ENCODE assay signal across 29 cellular contexts in the genomic region with DNA sequence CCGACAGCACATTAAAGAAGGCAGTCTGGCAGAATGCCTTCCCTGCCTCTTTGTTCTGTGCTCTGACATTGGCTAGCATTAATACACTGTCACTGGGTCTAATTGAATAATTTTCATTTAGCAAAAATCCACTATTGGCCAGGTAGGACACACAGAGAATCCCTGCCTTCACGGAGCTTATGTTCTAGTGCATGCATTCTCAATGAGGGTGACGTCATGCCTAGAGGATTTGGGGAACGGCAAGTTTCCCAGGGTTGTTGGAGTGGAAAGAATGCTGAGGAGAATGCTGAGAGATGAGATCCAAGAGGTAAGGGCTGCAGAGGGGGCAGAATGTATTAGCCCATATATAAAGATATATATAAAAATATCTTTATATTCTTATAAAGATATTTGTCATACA.
DNase-seq lines count a peak whose midpoint lies in the region; ATAC-seq, FAIRE-seq and TF ChIP-seq lines count a peak whose summit lies in the region.
"Had no signal": no experiment of that assay in that cellular context is flagged by ENCODE, and none has a peak within 500 bp of the region (broad histone marks: within the 10 kb centered on the region; RNA-seq: fewer than 3 reads in every experiment).

No MANE protein-coding gene starts in this region.

- peaks cover 3% of the 10 kb centered on the region for H3K27me3 Mint-ChIP-seq in GM23338 (ENCODE audit: insufficient read depth, low read depth, poor library complexity)
- H3K27me3 Mint-ChIP-seq: CD4-positive, CD25-positive, alpha-beta regulatory T cell; CD8-positive, alpha-beta memory T cell had no signal

- BruUV-seq in K562 (replicated peaks; lab: Mats Ljungman, UMichigan): no TSS peak
- BruUV-seq in OCI-LY7 (replicated peaks; lab: Mats Ljungman, UMichigan): no TSS peak

- TF ChIP-seq POLR2A in K562 (conservative IDR thresholded peaks at IDR 0.05): no peak

- H3K36me3 ChIP-seq in GM23338 (ENCODE audit: insufficient read depth) (no peaks in the 10 kb centered on the region), K562 (ENCODE audit: control insufficient read depth, insufficient read depth, low read length) (no peaks in the 10 kb centered on the region), mesendoderm (ENCODE audit: control insufficient read depth, insufficient read depth, low read length) (no peaks in the 10 kb centered on the region), aorta (ENCODE audit: control insufficient read depth in 1 of 2, insufficient read depth in 2 of 2, low read length in 1 of 2) (no peaks in the 10 kb centered on the region), right atrium auricular region (no peaks in the 10 kb centered on the region), OCI-LY7 (ENCODE audit: insufficient read depth, low read length) (no peaks in the 10 kb centered on the region)
- H3K36me3 ChIP-seq: BE2C, BLaER1 had no signal

- CTCF ChIA-PET in K562 (lab: Yijun Ruan, JAX; ENCODE audit: low intra/inter-chr PET ratio) (no interaction called here), OCI-LY7 (lab: Charles Lee; ENCODE audit: unreplicated experiment) (no interaction called here)

- H3F3A ChIP-seq in GM23338 (replicated peaks; ENCODE audit: low read depth): no peaks in the 10 kb centered on the region

- H4K20me1 ChIP-seq in GM23338 (replicated peaks; ENCODE audit: insufficient read depth): no peaks in the 10 kb centered on the region; the same call in 1 of the 2 replicates
- no peaks in the 10 kb centered on the region for H4K20me1 ChIP-seq in K562 (replicated peaks; ENCODE audit: control insufficient read depth, insufficient read depth, low read length)
- H4K20me1 ChIP-seq in OCI-LY7 (ENCODE audit: insufficient read depth, low read length): no peaks in the 10 kb centered on the region
- H4K20me1 ChIP-seq: BLaER1 had no signal

- in situ Hi-C loops in K562 (cut with MboI): no loop called here

- no peaks in the 10 kb centered on the region for H3K36me3 Mint-ChIP-seq in GM23338 (ENCODE audit: low read depth)
- H3K36me3 Mint-ChIP-seq: CD14-positive monocyte; CD4-positive, alpha-beta memory T cell; CD4-positive, CD25-positive, alpha-beta regulatory T cell; CD8-positive, alpha-beta memory T cell had no signal

- H3K4me3 ChIP-seq in GM23338 (no peak overlapping the region), K562 (no peak overlapping the region), mesendoderm (ENCODE audit: low read length) (no peak overlapping the region), aorta (ENCODE audit: low read length in 2 of 2) (no peak overlapping the region), right atrium auricular region (no peak overlapping the region), OCI-LY7 (ENCODE audit: low read depth, low read length, poor library complexity, severe bottlenecking) (no peak overlapping the region)
- H3K4me3 ChIP-seq: BLaER1, GM12878 had no signal

- H3K4me1 ChIP-seq in GM23338 (ENCODE audit: insufficient read depth): no peaks in the 10 kb centered on the region
- H3K4me1 ChIP-seq in K562 (replicated peaks in 1 of 2; ENCODE audit: control insufficient read depth in 2 of 2, insufficient read depth in 2 of 2, low read length in 2 of 2): no peaks in the 10 kb centered on the region
- no peaks in the 10 kb centered on the region for H3K4me1 ChIP-seq in mesendoderm (ENCODE audit: control insufficient read depth, low read depth, low read length)
- H3K4me1 ChIP-seq in aorta (ENCODE audit: control insufficient read depth in 1 of 2, insufficient read depth in 2 of 2, low read length in 2 of 2): no peaks in the 10 kb centered on the region
- H3K4me1 ChIP-seq in right atrium auricular region: no peaks in the 10 kb centered on the region
- H3K4me1 ChIP-seq in OCI-LY7 (ENCODE audit: insufficient read depth, low read length, poor library complexity, severe bottlenecking): no peaks in the 10 kb centered on the region
- H3K4me1 ChIP-seq: BE2C, BLaER1 had no signal

- POLR2A ChIA-PET in K562 (lab: Yijun Ruan, JAX): no interaction called here
- POLR2A ChIA-PET in OCI-LY7 (lab: Charles Lee): no interaction called here

- H3K9ac ChIP-seq in K562 (ENCODE audit: insufficient read depth in 1 of 2, low read depth in 2 of 2, low read length in 2 of 2): no peak overlapping the region
- H3K9ac ChIP-seq in mesendoderm (ENCODE audit: low read length): no peak overlapping the region
- H3K9ac ChIP-seq: BLaER1 had no signal

- H3K27me3 ChIP-seq in GM23338 (ENCODE audit: insufficient read depth): no peaks in the 10 kb centered on the region
- no peaks in the 10 kb centered on the region for H3K27me3 ChIP-seq in K562 (ENCODE audit: control insufficient read depth in 2 of 2, insufficient read depth in 2 of 2, low read length in 2 of 2)
- H3K27me3 ChIP-seq in mesendoderm (ENCODE audit: insufficient read depth, low read length, poor library complexity): no peaks in the 10 kb centered on the region
- H3K27me3 ChIP-seq in aorta (ENCODE audit: control insufficient read depth in 1 of 2, insufficient read depth in 2 of 2, low read length in 1 of 2): no peaks in the 10 kb centered on the region
- H3K27me3 ChIP-seq in right atrium auricular region: no peaks in the 10 kb centered on the region
- H3K27me3 ChIP-seq: BE2C, BLaER1 had no signal

- DNase-seq in GM23338 (ENCODE audit: low spot score) (peak; percentile 24), M059J (ENCODE audit: low read depth) (peak; percentile 1), K562 (ENCODE audit: extremely low read depth in 1 of 4, low spot score in 3 of 4) (no peak), mesendoderm (peak; percentile 46), aorta (no peak), right atrium auricular region (ENCODE audit: low spot score) (no peak), OCI-LY7 (ENCODE audit: low spot score) (no peak)
- DNase-seq: 8988T; ACHN; BE2C; C1 segment of cervical spinal cord; CD4-positive, alpha-beta memory T cell; CD4-positive, CD25-positive, alpha-beta regulatory T cell; CD8-positive, alpha-beta memory T cell; COR-L47; DMS 273 treated with DMSO at 0.1 percent for 48 hours; DMS153; DMS53; DMS79; DND-41; EL; GDM1 had no signal

- no peaks in the 10 kb centered on the region for H3K9me1 ChIP-seq in K562 (ENCODE audit: control insufficient read depth, insufficient read depth, low read length)

- no peak overlapping the region for H2BK120ac ChIP-seq in mesendoderm (ENCODE audit: low read depth, low read length)

- no peak overlapping the region for H4K5ac ChIP-seq in mesendoderm (ENCODE audit: low read length)

- no peak for FAIRE-seq in K562 (lab: Jason Lieb, UNC)
- FAIRE-seq: A204.1, GM12878, GM12892, GM18507 had no signal

- no peak overlapping the region for H2BK5ac ChIP-seq in mesendoderm (ENCODE audit: low read length)

- H3K4me1 Mint-ChIP-seq in GM23338: no peaks in the 10 kb centered on the region
- H3K4me1 Mint-ChIP-seq: CD14-positive monocyte; CD4-positive, alpha-beta memory T cell; CD4-positive, CD25-positive, alpha-beta regulatory T cell; CD8-positive, alpha-beta memory T cell had no signal

- no peak for TF ChIP-seq CTCF in GM23338 (conservative IDR thresholded peaks at IDR 0.05; ENCODE audit: low read depth in 2 of 2)
- TF ChIP-seq CTCF in K562 (IDR thresholded peaks at IDR 0.05 in 2 of 3, conservative IDR thresholded peaks at IDR 0.05 in 1 of 3; ENCODE audit: insufficient read depth in 2 of 3, low read depth in 1 of 3, low read length in 3 of 3): no peak
- TF ChIP-seq CTCF in right atrium auricular region (IDR thresholded peaks at IDR 0.05): no peak
- TF ChIP-seq CTCF in OCI-LY7 (conservative IDR thresholded peaks at IDR 0.05; ENCODE audit: low read length): no peak

- no peaks in the 10 kb centered on the region for H3K79me2 ChIP-seq in GM23338 (replicated peaks; ENCODE audit: insufficient read depth)
- H3K79me2 ChIP-seq in K562 (ENCODE audit: control insufficient read depth, insufficient read depth, low read length): no peaks in the 10 kb centered on the region
- no peaks in the 10 kb centered on the region for H3K79me2 ChIP-seq in mesendoderm (ENCODE audit: control insufficient read depth, insufficient read depth, low read length)
- no peaks in the 10 kb centered on the region for H3K79me2 ChIP-seq in OCI-LY7 (ENCODE audit: insufficient read depth, low read depth, low read length)

- no peak overlapping the region for H2AK5ac ChIP-seq in mesendoderm (ENCODE audit: low read length)

- H2AFZ ChIP-seq in GM23338: no peak overlapping the region
- H2AFZ ChIP-seq in K562 (ENCODE audit: low read depth, low read length): no peak overlapping the region
- no peak overlapping the region for H2AFZ ChIP-seq in OCI-LY7 (ENCODE audit: low read length)

- H3K9me3 ChIP-seq in K562 (replicated peaks; ENCODE audit: control insufficient read depth, insufficient read depth, low read depth, low read length) (no peaks in the 10 kb centered on the region), aorta (ENCODE audit: control insufficient read depth, low read length) (no peaks in the 10 kb centered on the region), right atrium auricular region (no peaks in the 10 kb centered on the region), OCI-LY7 (ENCODE audit: low read length) (no peaks in the 10 kb centered on the region)
- H3K9me3 ChIP-seq: BE2C, BLaER1 had no signal

- no peaks in the 10 kb centered on the region for H3K79me1 ChIP-seq in mesendoderm (ENCODE audit: low read length)

- 0% methylated on average over 4 of the region's 4 CpGs for WGBS in K562 (ENCODE audit: insufficient coverage, low coverage, missing lambda C conversion rate)
- WGBS in mesendoderm (ENCODE audit: extremely low coverage, insufficient coverage, low lambda C conversion rate): no CpG with 5 or more reads among the region's 4 CpGs
- WGBS in aorta, 2 donors: 58 to 62% methylated on average over 4 of the region's 4 CpGs

- ATAC-seq in GM23338 (no peak), K562 (no peak), aorta (ENCODE audit: low FRiP score) (no peak), GM21717 (IDR thresholded peaks at IDR 0.05; ENCODE audit: unreplicated experiment) (no peak)
- ATAC-seq: GM12878 had no signal

- H3K27ac Mint-ChIP-seq in GM23338: no peak overlapping the region
- H3K27ac Mint-ChIP-seq: CD14-positive monocyte; CD4-positive, alpha-beta memory T cell; CD4-positive, CD25-positive, alpha-beta regulatory T cell; CD8-positive, alpha-beta memory T cell had no signal

- no peak overlapping the region for H3K4me2 ChIP-seq in GM23338
- H3K4me2 ChIP-seq in K562 (ENCODE audit: insufficient read depth, low read length): no peak overlapping the region
- H3K4me2 ChIP-seq in mesendoderm (ENCODE audit: low read length): no peak overlapping the region
- H3K4me2 ChIP-seq in OCI-LY7 (ENCODE audit: low read length): no peak overlapping the region
- H3K4me2 ChIP-seq: BLaER1 had no signal

- TF ChIP-seq EP300 in K562 (IDR thresholded peaks at IDR 0.05; ENCODE audit: low read length): no peak

- H3K4me3 Mint-ChIP-seq in GM23338: no peak overlapping the region
- H3K4me3 Mint-ChIP-seq: CD14-positive monocyte; CD4-positive, alpha-beta memory T cell; CD4-positive, CD25-positive, alpha-beta regulatory T cell; CD8-positive, alpha-beta memory T cell had no signal

- H3K4ac ChIP-seq in mesendoderm (ENCODE audit: low read depth, low read length): no peak overlapping the region

- intact Hi-C loops in K562 (cut with micrococcal nuclease) (no loop called here), aorta (cut with DNase I) (no loop called here), OCI-LY7 (cut with micrococcal nuclease; ENCODE audit: unreplicated experiment) (no loop called here)

- no peaks in the 10 kb centered on the region for H3K9me3 Mint-ChIP-seq in GM23338

- no peak overlapping the region for H3K18ac ChIP-seq in mesendoderm (ENCODE audit: low read length)

- H3K9me2 ChIP-seq in GM23338 (ENCODE audit: insufficient read depth) (no peaks in the 10 kb centered on the region; the same call in 1 of the 2 replicates), OCI-LY7 (ENCODE audit: insufficient read depth, low read length) (no peaks in the 10 kb centered on the region)

- H4K8ac ChIP-seq in mesendoderm (ENCODE audit: low read depth, low read length): no peak overlapping the region

- no peak overlapping the region for H3K23ac ChIP-seq in mesendoderm (ENCODE audit: low read length)

- H3K27ac ChIP-seq in GM23338 (ENCODE audit: low read depth) (no peak overlapping the region), K562 (ENCODE audit: extremely low read depth, low read depth, low read length) (no peak overlapping the region), mesendoderm (ENCODE audit: low read depth, low read length) (no peak overlapping the region), aorta (ENCODE audit: low read depth in 1 of 2, low read length in 2 of 2) (no peak overlapping the region), right atrium auricular region (no peak overlapping the region), OCI-LY7 (ENCODE audit: low read depth, low read length, poor library complexity, severe bottlenecking) (no peak overlapping the region)
- H3K27ac ChIP-seq: BLaER1 had no signal

- H3K56ac ChIP-seq in mesendoderm (ENCODE audit: low read length): no peak overlapping the region

- H2BK15ac ChIP-seq in mesendoderm (replicated peaks; ENCODE audit: low read depth): no peak overlapping the region

- no peak for TF ChIP-seq RAD21 in K562 (CRISPR knock-in tag; conservative IDR thresholded peaks at IDR 0.05 in 1 of 2, IDR thresholded peaks at IDR 0.05 in 1 of 2)

Comparison
In these comparisons a context has a peak if more than half of its experiments do, and no peak if none do; other contexts are left out.
1. DNase-seq: peak in GM23338 (single experiment), M059J (single experiment) and mesendoderm (single experiment); none in K562 (0 of 4), aorta (0 of 2), right atrium auricular region (single experiment) and OCI-LY7 (single experiment).